ENCODE assay signal across 8 cellular contexts in the genomic region with DNA sequence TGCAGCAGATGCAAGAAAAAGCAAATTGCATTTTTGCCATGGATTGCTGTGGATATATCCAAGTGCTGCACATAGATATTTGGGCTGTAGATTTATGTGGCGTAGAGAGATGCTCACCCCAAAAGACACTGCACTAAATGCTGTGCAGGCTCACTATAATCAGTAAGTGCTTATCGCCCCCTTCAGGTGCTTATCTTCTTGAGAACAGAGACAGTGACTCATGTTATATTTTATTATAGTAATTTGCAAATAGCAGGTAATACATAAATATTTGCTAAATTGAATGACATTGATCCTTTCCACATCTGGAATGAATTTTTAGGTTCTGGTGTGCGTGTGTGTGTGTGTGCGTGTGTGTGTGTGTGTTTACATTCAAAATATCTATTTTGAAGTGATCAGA. TPM values are rescaled to one million over a fixed set of nuclear protein-coding genes. Genes with fewer than 3 reads are reported as not detected.
DNase-seq lines count a peak whose midpoint lies in the region; ATAC-seq and TF ChIP-seq lines count a peak whose summit lies in the region.

No MANE protein-coding gene starts in this region.

- no peak overlapping the region for H3K27ac Mint-ChIP-seq in MCF 10A (ENCODE audit: low read depth, unreplicated experiment)

- peaks cover 16% of the 10 kb centered on the region for H3K27me3 Mint-ChIP-seq in MCF 10A (ENCODE audit: insufficient read depth, unreplicated experiment)

- TF ChIP-seq POLR2A in breast epithelium (IDR thresholded peaks at IDR 0.05), result no peak

- H3K9me3 Mint-ChIP-seq in MCF 10A (ENCODE audit: unreplicated experiment), result no peaks in the 10 kb centered on the region

- H3K4me3 Mint-ChIP-seq in MCF 10A (ENCODE audit: unreplicated experiment), result no peak overlapping the region

- DNase-seq in MCF 10A (ENCODE audit: unreplicated experiment) (peak; percentile 50), breast epithelium (ENCODE audit: low spot score in 2 of 2) (no peak), NOMO-1 treated with dmso at 0.1 percent for 144 hours (lab: John Stamatoyannopoulos, UW; ENCODE audit: unreplicated experiment) (peak; percentile 29), epithelial cell of esophagus (ENCODE audit: low read depth) (peak; percentile 61), upper lobe of right lung (no peak), OCI-M2 (lab: John Stamatoyannopoulos, UW; ENCODE audit: unreplicated experiment) (no peak), NCI-H446 (lab: John Stamatoyannopoulos, UW) (no peak), activated gamma-delta T cell (lab: John Stamatoyannopoulos, UW) (no peak)

- no peaks in the 10 kb centered on the region for H3K36me3 Mint-ChIP-seq in MCF 10A (ENCODE audit: insufficient read depth, unreplicated experiment)

- H3K27me3 ChIP-seq in breast epithelium (no peaks in the 10 kb centered on the region), upper lobe of right lung (no peaks in the 10 kb centered on the region)

- no TSS peak for BruUV-seq in MCF 10A (replicated peaks; lab: Mats Ljungman, UMichigan)

- intact Hi-C loops in MCF 10A (cut with micrococcal nuclease), result no loop called here
- intact Hi-C loops in breast epithelium (cut with DNase I; ENCODE audit: low total_unique reads), result no loop called here
- intact Hi-C loops in upper lobe of right lung (cut with DNase I), result no loop called here

- CTCF ChIA-PET in MCF 10A (lab: Yijun Ruan, JAX), result interaction anchor here (0.7 to 2.5 kb wide), 3 partner anchors 10 to 330 kb away, joined by 3 to 19 read pairs (median 4); no protein-coding TSS in a partner anchor

- no peaks in the 10 kb centered on the region for H3K4me1 ChIP-seq in breast epithelium
- H3K4me1 ChIP-seq in upper lobe of right lung, result no peaks in the 10 kb centered on the region

- no peak for ATAC-seq in upper lobe of right lung

- POLR2A ChIA-PET in MCF 10A (lab: Yijun Ruan, JAX), result no interaction called here

- H3K9me3 ChIP-seq in breast epithelium (no peaks in the 10 kb centered on the region), upper lobe of right lung (no peaks in the 10 kb centered on the region)

- H3K27ac ChIP-seq in breast epithelium (no peak overlapping the region), upper lobe of right lung (no peak overlapping the region)

- peaks cover 7% of the 10 kb centered on the region for H3K4me1 Mint-ChIP-seq in MCF 10A (ENCODE audit: insufficient read depth, unreplicated experiment)

- no peak overlapping the region for H3K4me3 ChIP-seq in breast epithelium
- no peak overlapping the region for H3K4me3 ChIP-seq in epithelial cell of esophagus (ENCODE audit: low read length)
- no peak overlapping the region for H3K4me3 ChIP-seq in upper lobe of right lung

- no peaks in the 10 kb centered on the region for H3K36me3 ChIP-seq in breast epithelium
- H3K36me3 ChIP-seq in upper lobe of right lung, result no peaks in the 10 kb centered on the region

- TF ChIP-seq CTCF in MCF 10A (IDR thresholded peaks at IDR 0.05; ENCODE audit: unreplicated experiment) (no peak), breast epithelium (IDR thresholded peaks at IDR 0.05) (no peak), epithelial cell of esophagus (IDR thresholded peaks at IDR 0.05; ENCODE audit: insufficient read depth, low read depth, low read length, missing control alignments) (peak; percentile 50), upper lobe of right lung (IDR thresholded peaks at IDR 0.05) (peak; percentile 26)

RNA-seq across cellular contexts. Expression of a gene that starts 36.8 kb away (rescaled TPM):
- total RNA-seq in MCF 10A (2022) (5.4 and 7.5 TPM in 2 replicates), breast epithelium (10 to 100 TPM; 24.3 to 35.0 (median 29.0) TPM), upper lobe of right lung (24.5 TPM)

Comparison
In these comparisons a context has a peak if more than half of its experiments do, and no peak if none do; other contexts are left out.
1. DNase-seq: peak in MCF 10A (single experiment), NOMO-1 treated with dmso at 0.1 percent for 144 hours (single experiment) and epithelial cell of esophagus (single experiment); none in breast epithelium (0 of 2), upper lobe of right lung (single experiment), OCI-M2 (single experiment), NCI-H446 (0 of 2) and activated gamma-delta T cell (single experiment).
2. CTCF ChIP-seq: peak in epithelial cell of esophagus (single experiment) and upper lobe of right lung (single experiment); none in MCF 10A (single experiment) and breast epithelium (0 of 3).